8 cellular contexts compared by ENCODE assay signal in genomic region chr9:121201738-121202533, GRCh38. TPM values are rescaled to one million over a fixed set of nuclear protein-coding genes. Genes with fewer than 3 reads are reported as not detected.
DNase-seq lines count a peak whose midpoint lies in the region; ATAC-seq and FAIRE-seq lines count a peak whose summit lies in the region.

Gene RAB14, minus strand, starts transcription at chr9:121201869. Its CDS starts 8,457 bp downstream, at chr9:121193412.

- peaks cover 25 to 43% of the 10 kb centered on the region in 2 donors for H3K4me1 Mint-ChIP-seq in effector memory CD8-positive, alpha-beta T cell (ENCODE audit: low read depth in 2 of 2)
- H3K4me1 Mint-ChIP-seq in memory B cell: peaks cover 26% of the 10 kb centered on the region

- no peaks in the 10 kb centered on the region for H3K27me3 Mint-ChIP-seq in effector memory CD8-positive, alpha-beta T cell
- no peaks in the 10 kb centered on the region for H3K27me3 Mint-ChIP-seq in memory B cell

- in situ Hi-C loops in Caki2 (cut with HindIII; ENCODE audit: low pct_unique_long_range_greater_than_20kb, low sequenced_read_pairs): no loop called here

- no peaks in the 10 kb centered on the region for H3K9me3 Mint-ChIP-seq in effector memory CD8-positive, alpha-beta T cell
- no peaks in the 10 kb centered on the region for H3K9me3 Mint-ChIP-seq in memory B cell

- H3K4me3 Mint-ChIP-seq in effector memory CD8-positive, alpha-beta T cell: peak within 1 kb of the TSS; percentile 83 to 88
- peak within 1 kb of the TSS; percentile 84 for H3K4me3 Mint-ChIP-seq in memory B cell

- H3K27ac Mint-ChIP-seq in effector memory CD8-positive, alpha-beta T cell: peak within 1 kb of the TSS; percentile 95
- H3K27ac Mint-ChIP-seq in memory B cell: peak within 1 kb of the TSS; percentile 83

- peaks cover 30% of the 10 kb centered on the region for H3K36me3 Mint-ChIP-seq in effector memory CD8-positive, alpha-beta T cell (ENCODE audit: insufficient read depth)
- no peaks in the 10 kb centered on the region for H3K36me3 Mint-ChIP-seq in memory B cell

- DNase-seq in Caki2 (ENCODE audit: low read depth) (peak; percentile 95), HTR-8/SVneo (ENCODE audit: insufficient read length, low spot score) (peak; percentile 97), NOMO-1 treated with DMSO at 0.1 percent for 48 hours (lab: John Stamatoyannopoulos, UW; ENCODE audit: unreplicated experiment) (peak; percentile 99), memory B cell (ENCODE audit: low spot score in 2 of 2) (peak; percentile 99 to 100)
- DNase-seq in activated CD8-positive, alpha-beta memory T cell treated with anti-CD3 and anti-CD28 coated beads for 4 hours (ENCODE audit: low read depth in 2 of 2): peak; percentile 100
- DNase-seq in effector memory CD8-positive, alpha-beta T cell: peak; percentile 100
- peak; percentile 100 for DNase-seq in stimulated activated CD8-positive, alpha-beta memory T cell treated with anti-CD3 and anti-CD28 coated beads, Interleukin-12 subunit alpha, Interleukin-12 subunit beta, amount 100 ng/mL, for 24 hours (ENCODE audit: extremely low read depth)

- FAIRE-seq in HTR-8/SVneo (lab: Jason Lieb, UNC): peak; percentile 83

- ATAC-seq in GM21367 (IDR thresholded peaks at IDR 0.05; ENCODE audit: unreplicated experiment) (peak; percentile 78), memory B cell (ENCODE audit: low read depth) (peak; percentile 87)
- ATAC-seq in effector memory CD8-positive, alpha-beta T cell (replicated peaks): peak; percentile 85

RNA-seq across cellular contexts. Expression of gene RAB14, which starts in this region (rescaled TPM):
- 19.0 and 19.2 TPM in 2 replicates for total RNA-seq in Caki2 (2014; rRNA removed; shearing (Covaris generic); ENCODE audit: low replicate concordance)

Comparison
In these comparisons a context has a peak if more than half of its experiments do, and no peak if none do; other contexts are left out.
1. Peak in every context shown above with its lines: DNase-seq and ATAC-seq.